In the genomic region with DNA sequence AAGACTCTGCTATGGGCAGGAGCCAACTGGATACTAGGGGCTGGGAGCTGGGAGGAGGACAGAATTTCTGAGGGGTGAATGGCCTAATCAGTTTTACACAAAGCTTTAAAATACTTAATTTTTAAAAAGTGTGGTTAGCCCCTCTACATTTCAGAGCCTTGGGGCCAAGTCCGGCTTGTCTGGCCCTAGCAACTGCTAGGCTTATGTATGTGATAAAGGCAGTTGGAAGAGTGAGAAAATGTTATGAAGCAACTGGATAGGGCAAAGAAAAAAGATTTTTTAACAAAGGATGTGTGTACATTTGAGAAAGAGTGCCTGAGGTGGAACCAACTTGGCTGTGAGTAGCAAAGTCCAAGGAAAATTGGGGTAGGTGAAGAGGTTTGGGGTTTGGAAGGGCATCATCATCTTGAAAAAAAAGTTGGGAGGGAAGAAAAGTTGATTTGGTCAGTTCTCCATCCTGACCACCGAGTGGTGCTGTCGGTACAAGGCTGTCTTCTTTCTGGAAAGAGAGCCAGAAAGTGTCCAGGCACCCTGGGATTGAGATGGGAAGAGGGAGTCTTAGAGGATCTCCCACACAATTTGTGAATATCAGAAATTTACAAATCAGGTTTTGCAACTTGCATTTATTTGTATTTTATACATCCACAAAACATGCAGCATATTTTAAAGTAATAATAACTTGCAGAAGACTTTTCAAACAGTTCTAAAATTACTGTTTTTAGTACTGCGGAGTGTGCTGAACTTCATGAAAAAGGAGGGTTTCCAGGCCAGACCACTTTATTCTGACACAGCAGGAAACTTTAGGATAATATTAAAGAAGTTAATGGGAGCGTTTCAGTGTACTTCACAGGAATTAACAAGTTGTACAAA, we compare ENCODE assay signal across 9 cellular contexts. TPM values are rescaled to one million over a fixed set of nuclear protein-coding genes. Genes with fewer than 3 reads are reported as not detected.
DNase-seq lines count a peak whose midpoint lies in the region; ATAC-seq, FAIRE-seq and TF ChIP-seq lines count a peak whose summit lies in the region.
"Had no signal": no experiment of that assay in that cellular context is flagged by ENCODE, and none has a peak within 500 bp of the region (broad histone marks: within the 10 kb centered on the region; RNA-seq: fewer than 3 reads in every experiment).

No MANE protein-coding gene starts in this region.

- H3K4me1 ChIP-seq in PC-9 (replicated peaks; ENCODE audit: insufficient read depth): peaks cover 28% of the 10 kb centered on the region

- no peaks in the 10 kb centered on the region for H4K20me1 ChIP-seq in PC-9 (ENCODE audit: insufficient read depth)

- FAIRE-seq in GM18507 (lab: Jason Lieb, UNC): peak; percentile 51
- FAIRE-seq: endometrium had no signal

- no peaks in the 10 kb centered on the region for H3K27me3 ChIP-seq in PC-9 (ENCODE audit: insufficient read depth, low read depth)

- no peaks in the 10 kb centered on the region for H3K9me3 ChIP-seq in PC-9 (ENCODE audit: insufficient read depth, low read depth)

- H3K27ac ChIP-seq in PC-9: no peak overlapping the region

- CTCF ChIA-PET in PC-9 (lab: Charles Lee): interaction anchor here (0.6 kb wide), 1 partner anchor 454 kb away, joined by 12 read pairs; no protein-coding TSS in a partner anchor

- BruUV-seq in PC-9 (replicated peaks; lab: Mats Ljungman, UMichigan): no TSS peak

- intact Hi-C loops in PC-9 (cut with micrococcal nuclease; ENCODE audit: unreplicated experiment): loop anchor here (1.0 kb wide), 1 partner anchor 382 kb away; no protein-coding TSS in a partner anchor

- H3K27ac Mint-ChIP-seq in neural crest cell (ENCODE audit: unreplicated experiment): no peak overlapping the region

- H3K4me2 ChIP-seq in PC-9: no peak overlapping the region

- peaks cover 5% of the 10 kb centered on the region for H3K4me1 Mint-ChIP-seq in neural crest cell

- no peak overlapping the region for H3K4me3 Mint-ChIP-seq in neural crest cell

- no peak for TF ChIP-seq POLR2A in erythroblast (IDR thresholded peaks at IDR 0.05; ENCODE audit: low read length)

- DNase-seq in AG10803 (ENCODE audit: low read depth) (peak; percentile 68), GM18507 (ENCODE audit: extremely low spot score, insufficient read length, low read depth) (peak; percentile 1), PC-9 (no peak), erythroblast (lab: John Stamatoyannopoulos, UW) (peak; percentile 49 to 56), neural crest cell (ENCODE audit: low read depth, low spot score) (peak; percentile 46)

- H3K36me3 ChIP-seq in PC-9 (ENCODE audit: low read depth): no peaks in the 10 kb centered on the region

- POLR2A ChIA-PET in PC-9 (lab: Charles Lee; ENCODE audit: unreplicated experiment): no interaction called here

- no peak overlapping the region for H2AFZ ChIP-seq in PC-9

- no peaks in the 10 kb centered on the region for H3K9me2 ChIP-seq in PC-9 (ENCODE audit: insufficient read depth)

- ATAC-seq in HG03378 (IDR thresholded peaks at IDR 0.05; ENCODE audit: unreplicated experiment) (no peak), GM18498 (IDR thresholded peaks at IDR 0.05; ENCODE audit: unreplicated experiment) (no peak), GM18502 (IDR thresholded peaks at IDR 0.05; ENCODE audit: poor library complexity, unreplicated experiment) (no peak)

- no peaks in the 10 kb centered on the region for H3K27me3 Mint-ChIP-seq in neural crest cell (ENCODE audit: low read depth)

- H3K79me2 ChIP-seq in PC-9 (ENCODE audit: low read depth): no peaks in the 10 kb centered on the region

- H3K36me3 Mint-ChIP-seq in neural crest cell (ENCODE audit: low read depth): no peaks in the 10 kb centered on the region

- H3K4me3 ChIP-seq in AG10803 (ENCODE audit: low read length) (no peak overlapping the region), PC-9 (no peak overlapping the region)

- TF ChIP-seq CTCF in AG10803 (conservative IDR thresholded peaks at IDR 0.05; ENCODE audit: low read length) (peak; percentile 90), PC-9 (conservative IDR thresholded peaks at IDR 0.05) (peak; percentile 75), neural crest cell (conservative IDR thresholded peaks at IDR 0.05) (peak; percentile 84)

- no peaks in the 10 kb centered on the region for H3K9me3 Mint-ChIP-seq in neural crest cell

- H3F3A ChIP-seq in PC-9 (ENCODE audit: insufficient read depth, low read depth): peaks cover 23% of the 10 kb centered on the region

RNA-seq across cellular contexts. Expression of a gene that starts 10.5 kb away (rescaled TPM):
- not detected in 2 replicates for total RNA-seq in PC-9 (2021)
- total RNA-seq in neural crest cell: not detected in 2 replicates

RNA-seq across cellular contexts. Expression of a gene that starts 15.1 kb away (rescaled TPM):
- total RNA-seq in PC-9 (2021) (27.2 and 27.6 TPM in 2 replicates), neural crest cell (36.1 and 37.0 TPM in 2 replicates)

Comparison
In these comparisons a context has a peak if more than half of its experiments do, and no peak if none do; other contexts are left out.
1. DNase-seq: peak in AG10803 (single experiment), GM18507 (single experiment), erythroblast (2 of 2) and neural crest cell (single experiment); none in PC-9 (0 of 2).
2. Peak in every context shown above with its lines, with median percentiles within 50 percentile points of each other: CTCF ChIP-seq.